21 cellular contexts compared by ENCODE assay signal in genomic region chr9:123522921-123523320, GRCh38.
"Had no signal": no experiment of that assay in that cellular context is flagged by ENCODE, and none has a peak within 500 bp of the region (broad histone marks: within the 10 kb centered on the region; RNA-seq: fewer than 3 reads in every experiment).

No MANE protein-coding gene starts in this region.

- H3K4me3 ChIP-seq: colonic mucosa, esophagus squamous epithelium, gastrocnemius medialis, lung, sigmoid colon, skin epidermis, testis, tibial nerve, upper lobe of right lung had no signal

- H3K4me1 ChIP-seq: colonic mucosa, esophagus squamous epithelium, gastrocnemius medialis, sigmoid colon, testis, tibial nerve, upper lobe of right lung had no signal

- H3K27ac ChIP-seq: colonic mucosa, esophagus squamous epithelium, gastrocnemius medialis, neutrophil, sigmoid colon, skin epidermis, testis, tibial nerve, upper lobe of right lung had no signal

- H3K36me3 ChIP-seq: colonic mucosa, esophagus squamous epithelium, gastrocnemius medialis, neutrophil, sigmoid colon, tibial nerve, upper lobe of right lung had no signal

- DNase-seq: colonic mucosa; dermis blood vessel endothelial cell; esophagus squamous epithelium; gastrocnemius medialis; glutamatergic neuron; immature natural killer cell; left colon; left ventricle myocardium superior; mesenchymal stem cell; midbrain; sigmoid colon; stimulated activated CD4-positive, alpha-beta T cell treated with anti-CD3 and anti-CD28 coated beads, Interleukin-2, amount 100 ng/mL, for 24 hours; stimulated activated CD4-positive, alpha-beta T cell treated with anti-CD3 and anti-CD28 coated beads, Interleukin-4, amount 100 ng/mL, for 4 hours; stimulated activated naive B cell treated with anti-CD40 and anti-IgM and Interleukin-4, amounts not matched to agents 10 μg/mL and 1 μg/mL and 100 μg/mL, for 72 hours; stimulated activated naive CD8-positive, alpha-beta T cell treated with anti-CD3 and anti-CD28 coated beads, Interleukin-15, amount 100 ng/mL, for 72 hours; testis; upper lobe of right lung had no signal

- H3K27me3 ChIP-seq: colonic mucosa, esophagus squamous epithelium, gastrocnemius medialis, neutrophil, sigmoid colon, testis, tibial nerve, upper lobe of right lung had no signal

- ATAC-seq: gastrocnemius medialis; left colon; left ventricle myocardium superior; stimulated activated naive B cell treated with anti-CD40 and anti-IgM and Interleukin-4, amounts not matched to agents 10 μg/mL and 1 μg/mL and 100 μg/mL, for 72 hours; stimulated activated naive CD8-positive, alpha-beta T cell treated with anti-CD3 and anti-CD28 coated beads, Interleukin-15, amount 100 ng/mL, for 72 hours; upper lobe of right lung had no signal

- H3K9me3 ChIP-seq: colonic mucosa, esophagus squamous epithelium, gastrocnemius medialis, neutrophil, sigmoid colon, testis, tibial nerve, upper lobe of right lung had no signal
